7 cellular contexts compared by ENCODE assay signal in genomic region chr16:57592591-57593003, GRCh38. TPM values are rescaled to one million over a fixed set of nuclear protein-coding genes. Genes with fewer than 3 reads are reported as not detected.
DNase-seq lines count a peak whose midpoint lies in the region; ATAC-seq and TF ChIP-seq lines count a peak whose summit lies in the region.

No MANE protein-coding gene starts in this region.

- ATAC-seq in HG03378 (IDR thresholded peaks at IDR 0.05; ENCODE audit: unreplicated experiment) (peak; percentile 52), SK-N-SH treated with all-trans-retinoic acid at 6 μM for 48 hours (no peak)
- ATAC-seq in stimulated activated naive CD8-positive, alpha-beta T cell treated with anti-CD3 and anti-CD28 coated beads, Interleukin-15, amount 100 ng/mL, for 72 hours, result peak; percentile 84

- H3K4me3 Mint-ChIP-seq in immature natural killer cell, result peak overlapping the region; percentile 80 to 88 (median 86)
- H3K4me3 Mint-ChIP-seq in stimulated activated naive CD8-positive, alpha-beta T cell treated with anti-CD3 and anti-CD28 coated beads, Interleukin-15, amount 100 ng/mL, for 72 hours, result peak overlapping the region; percentile 82 to 87

- H3K9me3 Mint-ChIP-seq in immature natural killer cell, result peaks cover 0 to 20% (median 8%) of the 10 kb centered on the region in 6 donors
- H3K9me3 Mint-ChIP-seq in stimulated activated naive CD8-positive, alpha-beta T cell treated with anti-CD3 and anti-CD28 coated beads, Interleukin-15, amount 100 ng/mL, for 72 hours, result peaks cover 12 to 13% of the 10 kb centered on the region in 2 donors

- DNase-seq in activated CD4-positive, alpha-beta T cell treated with anti-CD3 and anti-CD28 coated beads, Interleukin-2, amount 50 U/mL, for 4 hours, result peak; percentile 37 to 45
- DNase-seq in immature natural killer cell (peak; percentile 93 to 94 (median 93)), D341Med (ENCODE audit: low spot score) (no peak), GM19240 (ENCODE audit: insufficient read length, low spot score) (no peak)
- peak; percentile 80 to 87 for DNase-seq in stimulated activated naive CD8-positive, alpha-beta T cell treated with anti-CD3 and anti-CD28 coated beads, Interleukin-15, amount 100 ng/mL, for 72 hours

- peak overlapping the region; percentile 96 to 100 (median 98) for H3K27ac Mint-ChIP-seq in immature natural killer cell
- H3K27ac Mint-ChIP-seq in stimulated activated naive CD8-positive, alpha-beta T cell treated with anti-CD3 and anti-CD28 coated beads, Interleukin-15, amount 100 ng/mL, for 72 hours, result peak overlapping the region; percentile 95 to 99

- peaks cover 83 to 100% of the 10 kb centered on the region in 2 donors for H3K4me1 Mint-ChIP-seq in immature natural killer cell
- H3K4me1 Mint-ChIP-seq in stimulated activated naive CD8-positive, alpha-beta T cell treated with anti-CD3 and anti-CD28 coated beads, Interleukin-15, amount 100 ng/mL, for 72 hours, result peaks cover 60% of the 10 kb centered on the region

- peaks cover 19 to 30% (median 26%) of the 10 kb centered on the region in 3 donors for H3K27me3 Mint-ChIP-seq in immature natural killer cell (ENCODE audit: low read depth in 3 of 3)
- H3K27me3 Mint-ChIP-seq in stimulated activated naive CD8-positive, alpha-beta T cell treated with anti-CD3 and anti-CD28 coated beads, Interleukin-15, amount 100 ng/mL, for 72 hours, result no peaks in the 10 kb centered on the region

- H3K36me3 Mint-ChIP-seq in immature natural killer cell, result peaks cover 20 to 37% (median 27%) of the 10 kb centered on the region in 3 donors

TF ChIP-seq in SK-N-SH treated with all-trans-retinoic acid at 6 μM for 48 hours, 23 proteins besides CTCF, POLR2A, EP300 and RAD21:
- no peak for TF ChIP-seq ZNF70 (CRISPR knock-in tag; IDR thresholded peaks at IDR 0.05)
- TF ChIP-seq BACH2 (CRISPR knock-in tag; IDR thresholded peaks at IDR 0.05; ENCODE audit: borderline replicate concordance), result no peak
- no peak for TF ChIP-seq ARNTL (CRISPR knock-in tag; IDR thresholded peaks at IDR 0.05; ENCODE audit: borderline replicate concordance, low read depth)
- TF ChIP-seq, protein P1, sequence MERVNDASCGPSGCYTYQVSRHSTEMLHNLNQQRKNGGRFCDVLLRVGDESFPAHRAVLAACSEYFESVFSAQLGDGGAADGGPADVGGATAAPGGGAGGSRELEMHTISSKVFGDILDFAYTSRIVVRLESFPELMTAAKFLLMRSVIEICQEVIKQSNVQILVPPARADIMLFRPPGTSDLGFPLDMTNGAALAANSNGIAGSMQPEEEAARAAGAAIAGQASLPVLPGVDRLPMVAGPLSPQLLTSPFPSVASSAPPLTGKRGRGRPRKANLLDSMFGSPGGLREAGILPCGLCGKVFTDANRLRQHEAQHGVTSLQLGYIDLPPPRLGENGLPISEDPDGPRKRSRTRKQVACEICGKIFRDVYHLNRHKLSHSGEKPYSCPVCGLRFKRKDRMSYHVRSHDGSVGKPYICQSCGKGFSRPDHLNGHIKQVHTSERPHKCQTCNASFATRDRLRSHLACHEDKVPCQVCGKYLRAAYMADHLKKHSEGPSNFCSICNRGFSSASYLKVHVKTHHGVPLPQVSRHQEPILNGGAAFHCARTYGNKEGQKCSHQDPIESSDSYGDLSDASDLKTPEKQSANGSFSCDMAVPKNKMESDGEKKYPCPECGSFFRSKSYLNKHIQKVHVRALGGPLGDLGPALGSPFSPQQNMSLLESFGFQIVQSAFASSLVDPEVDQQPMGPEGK (CRISPR knock-in tag; IDR thresholded peaks at IDR 0.05; ENCODE audit: borderline replicate concordance), result no peak
- no peak for TF ChIP-seq TCF4 (CRISPR knock-in tag; IDR thresholded peaks at IDR 0.05; ENCODE audit: borderline replicate concordance)
- TF ChIP-seq, protein P2, sequence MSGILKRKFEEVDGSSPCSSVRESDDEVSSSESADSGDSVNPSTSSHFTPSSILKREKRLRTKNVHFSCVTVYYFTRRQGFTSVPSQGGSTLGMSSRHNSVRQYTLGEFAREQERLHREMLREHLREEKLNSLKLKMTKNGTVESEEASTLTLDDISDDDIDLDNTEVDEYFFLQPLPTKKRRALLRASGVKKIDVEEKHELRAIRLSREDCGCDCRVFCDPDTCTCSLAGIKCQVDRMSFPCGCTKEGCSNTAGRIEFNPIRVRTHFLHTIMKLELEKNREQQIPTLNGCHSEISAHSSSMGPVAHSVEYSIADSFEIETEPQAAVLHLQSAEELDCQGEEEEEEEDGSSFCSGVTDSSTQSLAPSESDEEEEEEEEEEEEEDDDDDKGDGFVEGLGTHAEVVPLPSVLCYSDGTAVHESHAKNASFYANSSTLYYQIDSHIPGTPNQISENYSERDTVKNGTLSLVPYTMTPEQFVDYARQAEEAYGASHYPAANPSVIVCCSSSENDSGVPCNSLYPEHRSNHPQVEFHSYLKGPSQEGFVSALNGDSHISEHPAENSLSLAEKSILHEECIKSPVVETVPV (CRISPR knock-in tag; IDR thresholded peaks at IDR 0.05), result no peak
- no peak for TF ChIP-seq CREB5 (CRISPR knock-in tag; IDR thresholded peaks at IDR 0.05; ENCODE audit: low read depth)
- TF ChIP-seq TOX (CRISPR knock-in tag; IDR thresholded peaks at IDR 0.05; ENCODE audit: borderline replicate concordance), result no peak
- no peak for TF ChIP-seq ZFP3 (CRISPR knock-in tag; IDR thresholded peaks at IDR 0.05)
- no peak for TF ChIP-seq ISL1 (CRISPR knock-in tag; IDR thresholded peaks at IDR 0.05)
- TF ChIP-seq CSDC2 (CRISPR knock-in tag; IDR thresholded peaks at IDR 0.05), result no peak
- no peak for TF ChIP-seq PPARA (CRISPR knock-in tag; IDR thresholded peaks at IDR 0.05; ENCODE audit: borderline replicate concordance)
- TF ChIP-seq ZNF8 (CRISPR knock-in tag; IDR thresholded peaks at IDR 0.05), result no peak
- no peak for TF ChIP-seq ZC3H10 (CRISPR knock-in tag; IDR thresholded peaks at IDR 0.05)
- no peak for TF ChIP-seq ESRRG (CRISPR knock-in tag; IDR thresholded peaks at IDR 0.05)
- TF ChIP-seq, protein P3, sequence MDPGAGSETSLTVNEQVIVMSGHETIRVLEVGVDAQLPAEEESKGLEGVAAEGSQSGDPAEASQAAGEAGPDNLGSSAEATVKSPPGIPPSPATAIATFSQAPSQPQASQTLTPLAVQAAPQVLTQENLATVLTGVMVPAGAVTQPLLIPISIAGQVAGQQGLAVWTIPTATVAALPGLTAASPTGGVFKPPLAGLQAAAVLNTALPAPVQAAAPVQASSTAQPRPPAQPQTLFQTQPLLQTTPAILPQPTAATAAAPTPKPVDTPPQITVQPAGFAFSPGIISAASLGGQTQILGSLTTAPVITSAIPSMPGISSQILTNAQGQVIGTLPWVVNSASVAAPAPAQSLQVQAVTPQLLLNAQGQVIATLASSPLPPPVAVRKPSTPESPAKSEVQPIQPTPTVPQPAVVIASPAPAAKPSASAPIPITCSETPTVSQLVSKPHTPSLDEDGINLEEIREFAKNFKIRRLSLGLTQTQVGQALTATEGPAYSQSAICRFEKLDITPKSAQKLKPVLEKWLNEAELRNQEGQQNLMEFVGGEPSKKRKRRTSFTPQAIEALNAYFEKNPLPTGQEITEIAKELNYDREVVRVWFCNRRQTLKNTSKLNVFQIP (CRISPR knock-in tag; IDR thresholded peaks at IDR 0.05; ENCODE audit: borderline replicate concordance, low read depth), result no peak
- TF ChIP-seq SNAI2 (CRISPR knock-in tag; IDR thresholded peaks at IDR 0.05), result no peak
- no peak for TF ChIP-seq ZNF565 (CRISPR knock-in tag; conservative IDR thresholded peaks at IDR 0.05; ENCODE audit: low read depth)
- TF ChIP-seq TSHZ2 (CRISPR knock-in tag; IDR thresholded peaks at IDR 0.05), result no peak
- TF ChIP-seq GLIS3 (CRISPR knock-in tag; IDR thresholded peaks at IDR 0.05), result no peak

RNA-seq across cellular contexts. Expression of gene ADGRG1, which starts 35.8 kb away (rescaled TPM):
- polyA plus RNA-seq in immature natural killer cell, result 100 to 1,000 TPM; 218 to 784 (median 395) TPM

RNA-seq across cellular contexts. Expression of gene ADGRG5, which starts 50.2 kb away (rescaled TPM):
- 100 to 1,000 TPM in 1 of 3 donors, 10 to 100 TPM in 2; 43.2 to 124 (median 77.4) TPM for polyA plus RNA-seq in immature natural killer cell

RNA-seq across cellular contexts. Expression of gene CCDC102A, which starts 56.2 kb away (rescaled TPM):
- 10 to 100 TPM in 2 of 3 donors, 1 to 10 TPM in 1; 8.8 to 26.4 (median 13.9) TPM for polyA plus RNA-seq in immature natural killer cell

Comparison
In these comparisons a context has a peak if more than half of its experiments do, and no peak if none do; other contexts are left out.
1. DNase-seq: peak in activated CD4-positive, alpha-beta T cell treated with anti-CD3 and anti-CD28 coated beads, Interleukin-2, amount 50 U/mL, for 4 hours (2 of 2), immature natural killer cell (3 of 3) and stimulated activated naive CD8-positive, alpha-beta T cell treated with anti-CD3 and anti-CD28 coated beads, Interleukin-15, amount 100 ng/mL, for 72 hours (2 of 2); none in D341Med (single experiment) and GM19240 (single experiment).